ENCODE assay signal across 23 cellular contexts in genomic region chr22:34161724-34162123, GRCh38.
"Had no signal": no experiment of that assay in that cellular context is flagged by ENCODE, and none has a peak within 500 bp of the region (broad histone marks: within the 10 kb centered on the region; RNA-seq: fewer than 3 reads in every experiment).

No MANE protein-coding gene starts in this region.

- H3K79me2 ChIP-seq: hepatocyte had no signal

- ATAC-seq: foreskin keratinocyte, gastroesophageal sphincter, heart left ventricle, left cardiac atrium, left lung, left ventricle myocardium superior, lower lobe of right lung, mucosa of descending colon had no signal

- H3K9me3 Mint-ChIP-seq: mesothelial cell of epicardium had no signal

- H3K4me3 Mint-ChIP-seq: immature natural killer cell, mesothelial cell of epicardium had no signal

- H3K27me3 ChIP-seq: foreskin keratinocyte had no signal

- H3K36me3 ChIP-seq: esophagus muscularis mucosa, gastroesophageal sphincter, heart left ventricle, left lung, lower lobe of right lung had no signal

- H3K4me1 ChIP-seq: esophagus muscularis mucosa, foreskin keratinocyte, gastroesophageal sphincter, heart left ventricle, left lung, lower lobe of right lung had no signal

- H3K9me3 ChIP-seq: esophagus muscularis mucosa, gastroesophageal sphincter, heart left ventricle, left lung, lower lobe of right lung, mucosa of descending colon had no signal

- H3K36me3 Mint-ChIP-seq: immature natural killer cell, mesothelial cell of epicardium had no signal

- H3K4me1 Mint-ChIP-seq: immature natural killer cell, mesothelial cell of epicardium had no signal

- H3K27ac ChIP-seq: coronary artery, dorsolateral prefrontal cortex, esophagus muscularis mucosa, foreskin keratinocyte, gastroesophageal sphincter, heart left ventricle, hepatocyte, left lung, lower lobe of right lung had no signal

- H3K27ac Mint-ChIP-seq: immature natural killer cell, mesothelial cell of epicardium had no signal

- DNase-seq: dermis blood vessel endothelial cell; dorsolateral prefrontal cortex; effector CD4-positive, alpha-beta T cell; effector memory CD4-positive, alpha-beta T cell; foreskin keratinocyte; heart left ventricle; hypothalamus; immature natural killer cell; left cardiac atrium; left lung; left ventricle myocardium superior; lower lobe of right lung; mesenchymal stem cell; mucosa of descending colon had no signal

- H3K4me2 ChIP-seq: hepatocyte had no signal

- H3K4me3 ChIP-seq: coronary artery, dorsolateral prefrontal cortex, esophagus muscularis mucosa, gastroesophageal sphincter, heart left ventricle, hepatocyte, left lung, lower lobe of right lung, mucosa of descending colon had no signal

- FAIRE-seq: colon, endothelial cell of umbilical vein, frontal cortex, keratinocyte had no signal

- H2AFZ ChIP-seq: hepatocyte had no signal
